19 cellular contexts compared by ENCODE assay signal in genomic region chr6:168643401-168643800, GRCh38.
A peak's percentile ranks its signal among the peaks of the same experiment; 100 is the strongest.
DNase-seq lines count a peak whose midpoint lies in the region; ATAC-seq, FAIRE-seq and TF ChIP-seq lines count a peak whose summit lies in the region.
"Had no signal": no experiment of that assay in that cellular context is flagged by ENCODE, and none has a peak within 500 bp of the region (broad histone marks: within the 10 kb centered on the region; RNA-seq: fewer than 3 reads in every experiment).

No MANE protein-coding gene starts in this region.

- DNase-seq in Caco-2 (no peak), T-helper 17 cell (no peak), mucosa of descending colon (no peak), GM19238 (ENCODE audit: insufficient read length, low spot score) (no peak), D721Med (ENCODE audit: insufficient read length, low spot score) (no peak)
- no peak for DNase-seq in stimulated activated effector memory CD8-positive, alpha-beta T cell treated with anti-CD3 and anti-CD28 coated beads, Interleukin-12 subunit alpha, Interleukin-12 subunit beta, amount 100 ng/mL, for 72 hours (ENCODE audit: low spot score in 2 of 2)
- DNase-seq: CD8-positive, alpha-beta T cell; DMS153; DMS79; GDM1; HCEC 1CT; IMR-90 had no signal

- H3K27me3 Mint-ChIP-seq in Caco-2 (ENCODE audit: insufficient read depth, unreplicated experiment) = no peaks in the 10 kb centered on the region
- peaks cover 49% of the 10 kb centered on the region for H3K27me3 Mint-ChIP-seq in T-helper 17 cell
- H3K27me3 Mint-ChIP-seq: B cell had no signal

- TF ChIP-seq CTCF in Caco-2 (IDR thresholded peaks at IDR 0.05; ENCODE audit: insufficient read depth in 1 of 2, low read depth in 1 of 2, low read length in 1 of 2, severe bottlenecking in 1 of 2, unreplicated experiment in 1 of 2) (no peak), mucosa of descending colon (IDR thresholded peaks at IDR 0.05) (no peak), D721Med (IDR thresholded peaks at IDR 0.05; ENCODE audit: insufficient read depth, missing control alignments) (no peak)

- no peak for FAIRE-seq in D721Med (lab: Jason Lieb, UNC)
- FAIRE-seq: GM12892, GM18507, HTR-8/SVneo, K562 had no signal

- H3K36me3 ChIP-seq in Caco-2 (ENCODE audit: control insufficient read depth, insufficient read depth, low read length) (no peaks in the 10 kb centered on the region), mucosa of descending colon (ENCODE audit: low read depth) (no peaks in the 10 kb centered on the region)
- H3K36me3 ChIP-seq: BLaER1 treated with 17β-estradiol and CSF1 and Interleukin-3, amounts not matched to agents 10 nM and 100 nM had no signal

- H3K27ac Mint-ChIP-seq in Caco-2 (ENCODE audit: unreplicated experiment) = peak overlapping the region; percentile 72
- H3K27ac Mint-ChIP-seq in T-helper 17 cell = peak overlapping the region; percentile 54
- H3K27ac Mint-ChIP-seq in stimulated activated effector memory CD8-positive, alpha-beta T cell treated with anti-CD3 and anti-CD28 coated beads, Interleukin-12 subunit alpha, Interleukin-12 subunit beta, amount 100 ng/mL, for 72 hours = no peak overlapping the region
- H3K27ac Mint-ChIP-seq: B cell; CD8-positive, alpha-beta T cell had no signal

- POLR2A ChIA-PET in Caco-2 (lab: Charles Lee) = no interaction called here

- BruUV-seq in Caco-2 (replicated peaks; lab: Mats Ljungman, UMichigan) = no TSS peak

- H3K4me1 ChIP-seq in Caco-2 (peaks cover 27% of the 10 kb centered on the region), mucosa of descending colon (ENCODE audit: low read depth) (no peaks in the 10 kb centered on the region)

- H3K36me3 Mint-ChIP-seq in Caco-2 (ENCODE audit: insufficient read depth, unreplicated experiment) = no peaks in the 10 kb centered on the region
- H3K36me3 Mint-ChIP-seq in T-helper 17 cell (ENCODE audit: low read depth) = no peaks in the 10 kb centered on the region
- no peaks in the 10 kb centered on the region for H3K36me3 Mint-ChIP-seq in stimulated activated effector memory CD8-positive, alpha-beta T cell treated with anti-CD3 and anti-CD28 coated beads, Interleukin-12 subunit alpha, Interleukin-12 subunit beta, amount 100 ng/mL, for 72 hours
- H3K36me3 Mint-ChIP-seq: CD8-positive, alpha-beta T cell had no signal

- H3K4me1 Mint-ChIP-seq in Caco-2 (ENCODE audit: low read depth, unreplicated experiment) = peaks cover 24% of the 10 kb centered on the region
- peaks cover 2% of the 10 kb centered on the region for H3K4me1 Mint-ChIP-seq in T-helper 17 cell
- H3K4me1 Mint-ChIP-seq in stimulated activated effector memory CD8-positive, alpha-beta T cell treated with anti-CD3 and anti-CD28 coated beads, Interleukin-12 subunit alpha, Interleukin-12 subunit beta, amount 100 ng/mL, for 72 hours = no peaks in the 10 kb centered on the region
- H3K4me1 Mint-ChIP-seq: B cell had no signal

- no peaks in the 10 kb centered on the region for H3K27me3 ChIP-seq in Caco-2 (replicated peaks; ENCODE audit: control insufficient read depth, insufficient read depth, low read length)
- H3K27me3 ChIP-seq: BLaER1 treated with 17β-estradiol and CSF1 and Interleukin-3, amounts not matched to agents 10 nM and 100 nM had no signal

- intact Hi-C loops in Caco-2 (cut with micrococcal nuclease; ENCODE audit: unreplicated experiment) (no loop called here), mucosa of descending colon (cut with DNase I, micrococcal nuclease) (no loop called here)

- ATAC-seq in T-helper 17 cell (no peak), mucosa of descending colon (peak; percentile 10), GM21381 (IDR thresholded peaks at IDR 0.05; ENCODE audit: unreplicated experiment) (no peak)
- peak; percentile 33 for ATAC-seq in stimulated activated effector memory CD8-positive, alpha-beta T cell treated with anti-CD3 and anti-CD28 coated beads, Interleukin-12 subunit alpha, Interleukin-12 subunit beta, amount 100 ng/mL, for 72 hours
- ATAC-seq: CD8-positive, alpha-beta T cell; K562 had no signal

- H3K9me3 Mint-ChIP-seq in Caco-2 (ENCODE audit: unreplicated experiment) = no peaks in the 10 kb centered on the region
- no peaks in the 10 kb centered on the region for H3K9me3 Mint-ChIP-seq in stimulated activated effector memory CD8-positive, alpha-beta T cell treated with anti-CD3 and anti-CD28 coated beads, Interleukin-12 subunit alpha, Interleukin-12 subunit beta, amount 100 ng/mL, for 72 hours
- H3K9me3 Mint-ChIP-seq: CD8-positive, alpha-beta T cell had no signal

- H3K4me3 ChIP-seq in Caco-2 (ENCODE audit: low read depth, low read length) = no peak overlapping the region
- H3K4me3 ChIP-seq in mucosa of descending colon = no peak overlapping the region
- H3K4me3 ChIP-seq: BLaER1 treated with 17β-estradiol and CSF1 and Interleukin-3, amounts not matched to agents 10 nM and 100 nM; K562 had no signal

- no peak overlapping the region for H3K4me3 Mint-ChIP-seq in Caco-2 (ENCODE audit: unreplicated experiment)
- H3K4me3 Mint-ChIP-seq in T-helper 17 cell = no peak overlapping the region
- H3K4me3 Mint-ChIP-seq in stimulated activated effector memory CD8-positive, alpha-beta T cell treated with anti-CD3 and anti-CD28 coated beads, Interleukin-12 subunit alpha, Interleukin-12 subunit beta, amount 100 ng/mL, for 72 hours = no peak overlapping the region
- H3K4me3 Mint-ChIP-seq: B cell; CD8-positive, alpha-beta T cell had no signal

- no peaks in the 10 kb centered on the region for H3K9me3 ChIP-seq in Caco-2
- H3K9me3 ChIP-seq in T-helper 17 cell (ENCODE audit: control insufficient read depth, low read length, poor library complexity, severe bottlenecking) = no peaks in the 10 kb centered on the region
- no peaks in the 10 kb centered on the region for H3K9me3 ChIP-seq in mucosa of descending colon
- H3K9me3 ChIP-seq: BLaER1 treated with 17β-estradiol and CSF1 and Interleukin-3, amounts not matched to agents 10 nM and 100 nM had no signal

- CTCF ChIA-PET in Caco-2 (lab: Charles Lee) = no interaction called here

Comparison
In these comparisons a context has a peak if more than half of its experiments do, and no peak if none do; other contexts are left out.
1. ATAC-seq: peak in mucosa of descending colon (single experiment) and stimulated activated effector memory CD8-positive, alpha-beta T cell treated with anti-CD3 and anti-CD28 coated beads, Interleukin-12 subunit alpha, Interleukin-12 subunit beta, amount 100 ng/mL, for 72 hours (single experiment); none in T-helper 17 cell (single experiment) and GM21381 (single experiment).